Comparison of ENCODE assay signal across 11 cellular contexts in the genomic region with DNA sequence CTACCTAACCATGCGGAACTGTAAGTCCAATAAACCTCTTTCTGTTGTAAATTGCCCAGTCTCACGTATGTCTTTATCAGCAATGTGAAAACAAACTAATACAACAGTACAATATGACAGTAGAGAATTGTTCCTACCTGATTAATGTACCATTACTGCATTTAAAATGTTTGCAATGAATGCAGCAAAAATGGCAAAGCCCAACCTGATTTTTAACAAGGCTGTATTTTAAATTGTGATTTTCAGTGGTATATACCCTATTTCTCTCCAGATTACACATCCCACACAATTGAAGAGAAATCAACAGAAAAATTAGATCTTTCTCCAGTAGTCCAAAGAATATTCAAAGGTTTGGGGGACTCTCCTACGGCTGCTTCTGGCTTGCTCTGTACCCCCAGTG. TPM values are rescaled to one million over a fixed set of nuclear protein-coding genes. Genes with fewer than 3 reads are reported as not detected.
DNase-seq lines count a peak whose midpoint lies in the region; ATAC-seq lines count a peak whose summit lies in the region.
"Had no signal": no experiment of that assay in that cellular context is flagged by ENCODE, and none has a peak within 500 bp of the region (broad histone marks: within the 10 kb centered on the region; RNA-seq: fewer than 3 reads in every experiment).

No MANE protein-coding gene starts in this region.

- no peak for ATAC-seq in HG03439 (IDR thresholded peaks at IDR 0.05; ENCODE audit: unreplicated experiment)

- in situ Hi-C loops in G401 (cut with HindIII; ENCODE audit: low sequenced_read_pairs): no loop called here

- peak; percentile 7 for DNase-seq in NCI-H1092 treated with DMSO at 0.1 percent for 48 hours (lab: John Stamatoyannopoulos, UW)
- DNase-seq in NCI-H1092 (lab: John Stamatoyannopoulos, UW): no peak
- peak; percentile 18 for DNase-seq in G401 (ENCODE audit: low spot score)
- peak; percentile 79 for DNase-seq in NCI-H748 (lab: John Stamatoyannopoulos, UW; ENCODE audit: unreplicated experiment)
- DNase-seq in renal cortical epithelial cell (ENCODE audit: low read depth): peak; percentile 1
- no peak for DNase-seq in NAMALWA (ENCODE audit: low spot score)
- DNase-seq: 8988T; ACHN; CD4-positive, CD25-positive, alpha-beta regulatory T cell; HCEC 1CT had no signal

RNA-seq across cellular contexts. Expression of a gene that starts 3.3 kb away (rescaled TPM):
- total RNA-seq in G401 (2014; rRNA removed; shearing (Covaris generic)): not detected in 2 replicates
- total RNA-seq in renal cortical epithelial cell: 0.15 TPM in 1 of 2 replicates, not detected in the other
- total RNA-seq: CD4-positive, CD25-positive, alpha-beta regulatory T cell had no signal

Comparison
In these comparisons a context has a peak if more than half of its experiments do, and no peak if none do; other contexts are left out.
1. DNase-seq: peak in NCI-H1092 treated with DMSO at 0.1 percent for 48 hours (single experiment), G401 (single experiment), NCI-H748 (single experiment) and renal cortical epithelial cell (single experiment); none in NCI-H1092 (single experiment) and NAMALWA (single experiment).